ENCODE assay signal across 12 cellular contexts in the genomic region with DNA sequence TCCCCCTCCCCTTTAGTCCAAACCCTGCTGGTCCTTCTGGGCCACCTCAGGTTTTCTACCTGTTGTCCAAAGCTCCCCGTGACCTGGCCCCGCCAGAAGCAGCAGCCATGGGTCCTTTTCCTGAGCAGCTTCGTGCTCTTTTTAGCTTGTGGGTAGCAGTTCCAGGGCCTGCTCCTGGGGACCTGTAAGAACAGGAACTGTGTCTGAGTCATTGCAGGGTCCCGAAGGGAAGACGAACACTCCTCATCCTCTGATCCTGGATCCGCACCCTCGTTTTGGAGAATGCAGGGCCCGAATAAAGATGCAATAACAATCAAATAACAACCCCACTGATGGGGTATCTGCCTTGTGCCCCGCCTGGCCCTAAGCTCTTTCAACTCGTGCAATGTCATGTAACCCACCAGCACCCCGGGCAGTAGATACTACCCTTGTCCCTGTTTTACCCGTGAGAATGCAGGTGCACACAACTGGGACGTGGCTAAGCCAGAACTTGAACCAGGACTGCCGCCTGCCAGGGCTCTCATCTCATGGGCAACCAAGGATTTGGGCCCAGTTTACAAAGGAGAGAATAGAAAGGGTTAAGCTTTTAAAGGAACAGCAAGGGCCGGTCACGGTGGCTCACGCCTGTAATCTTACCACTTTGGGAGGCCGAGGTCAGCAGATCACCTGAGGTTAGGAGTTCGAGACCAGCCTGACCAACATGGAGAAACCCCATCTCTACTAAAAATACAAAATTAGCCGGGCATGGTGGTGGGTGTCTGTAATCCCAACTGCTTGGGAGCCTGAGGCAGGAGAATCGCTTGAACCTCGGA. TPM values are rescaled to one million over a fixed set of nuclear protein-coding genes. Genes with fewer than 3 reads are reported as not detected.
DNase-seq lines count a peak whose midpoint lies in the region; TF ChIP-seq lines count a peak whose summit lies in the region.
"Had no signal": no experiment of that assay in that cellular context is flagged by ENCODE, and none has a peak within 500 bp of the region (broad histone marks: within the 10 kb centered on the region; RNA-seq: fewer than 3 reads in every experiment).

No MANE protein-coding gene starts in this region.

- H3K36me3 ChIP-seq in smooth muscle cell (ENCODE audit: low read depth): no peaks in the 10 kb centered on the region
- H3K36me3 ChIP-seq: neural progenitor cell had no signal

- no peak overlapping the region for H2AFZ ChIP-seq in smooth muscle cell (ENCODE audit: low read depth)
- H2AFZ ChIP-seq: neural progenitor cell had no signal

- H3K36me3 Mint-ChIP-seq in T-helper 2 cell treated with Interferon-gamma antibody and Interleukin-4, amounts not matched to agents 5 μg/mL and 100 μg/mL, for 36 hours (ENCODE audit: low read depth): peaks cover 5% of the 10 kb centered on the region
- H3K36me3 Mint-ChIP-seq: neural progenitor cell had no signal

- no peaks in the 10 kb centered on the region for H3K9me3 ChIP-seq in smooth muscle cell (replicated peaks; ENCODE audit: low read depth)

- H3K27ac ChIP-seq in caudate nucleus (ENCODE audit: low read depth, low read length) (peak overlapping the region; percentile 30), smooth muscle cell (ENCODE audit: low read depth) (peak overlapping the region; percentile 13)
- H3K27ac ChIP-seq: neural progenitor cell had no signal

- no peaks in the 10 kb centered on the region for H3K9me3 Mint-ChIP-seq in T-helper 2 cell treated with Interferon-gamma antibody and Interleukin-4, amounts not matched to agents 5 μg/mL and 100 μg/mL, for 36 hours
- H3K9me3 Mint-ChIP-seq: neural progenitor cell had no signal

- H3K27me3 Mint-ChIP-seq in T-helper 2 cell treated with Interferon-gamma antibody and Interleukin-4, amounts not matched to agents 5 μg/mL and 100 μg/mL, for 36 hours (ENCODE audit: low read depth): no peaks in the 10 kb centered on the region

- peak overlapping the region; percentile 45 for H3K4me2 ChIP-seq in smooth muscle cell
- H3K4me2 ChIP-seq: neural progenitor cell had no signal

- peak overlapping the region; percentile 51 for H3K4me3 Mint-ChIP-seq in T-helper 2 cell treated with Interferon-gamma antibody and Interleukin-4, amounts not matched to agents 5 μg/mL and 100 μg/mL, for 36 hours
- H3K4me3 Mint-ChIP-seq: neural progenitor cell had no signal

- H3K4me1 Mint-ChIP-seq in T-helper 2 cell treated with Interferon-gamma antibody and Interleukin-4, amounts not matched to agents 5 μg/mL and 100 μg/mL, for 36 hours (ENCODE audit: low read depth): peaks cover 52% of the 10 kb centered on the region

- no peak for TF ChIP-seq CTCF in smooth muscle cell (IDR thresholded peaks at IDR 0.05; ENCODE audit: borderline replicate concordance, insufficient read depth, poor library complexity, severe bottlenecking)

- peaks cover 10% of the 10 kb centered on the region for H3F3A ChIP-seq in smooth muscle cell (ENCODE audit: low read depth)

- peaks cover 82% of the 10 kb centered on the region for H3K79me2 ChIP-seq in smooth muscle cell (ENCODE audit: low read depth)

- peaks cover 14% of the 10 kb centered on the region for H3K4me1 ChIP-seq in smooth muscle cell (ENCODE audit: low read depth)

- in situ Hi-C loops in ACHN (cut with HindIII; ENCODE audit: low pct_ligation_motif_present, low pct_unique_long_range_greater_than_20kb, low sequenced_read_pairs): no loop called here

- no peak for DNase-seq in T-helper 2 cell treated with Interferon-gamma antibody and Interleukin-4, amounts not matched to agents 5 μg/mL and 100 μg/mL, for 36 hours (ENCODE audit: low spot score)
- DNase-seq in T-helper 2 cell (no peak), NAMALWA (ENCODE audit: low spot score) (peak; percentile 38), caudate nucleus (lab: John Stamatoyannopoulos, UW) (no peak), smooth muscle cell (lab: John Stamatoyannopoulos, UW; ENCODE audit: unreplicated experiment) (no peak), ACHN (no peak), DMS153 (lab: John Stamatoyannopoulos, UW) (no peak), DMS79 (lab: John Stamatoyannopoulos, UW) (no peak)
- DNase-seq: islet precursor cell; NCI-H187; stimulated activated naive CD4-positive, alpha-beta T cell had no signal

- peak overlapping the region; percentile 41 for H3K27ac Mint-ChIP-seq in T-helper 2 cell treated with Interferon-gamma antibody and Interleukin-4, amounts not matched to agents 5 μg/mL and 100 μg/mL, for 36 hours
- H3K27ac Mint-ChIP-seq: neural progenitor cell had no signal

- H3K27me3 ChIP-seq in smooth muscle cell (ENCODE audit: low read depth): no peaks in the 10 kb centered on the region
- H3K27me3 ChIP-seq: neural progenitor cell had no signal

- H3K4me3 ChIP-seq in smooth muscle cell: no peak overlapping the region
- H3K4me3 ChIP-seq: neural progenitor cell had no signal

- H3K9ac ChIP-seq in smooth muscle cell (ENCODE audit: low read depth): no peak overlapping the region
- H3K9ac ChIP-seq: neural progenitor cell had no signal

- peaks cover 99% of the 10 kb centered on the region for H4K20me1 ChIP-seq in smooth muscle cell (ENCODE audit: low read depth)

- WGBS in smooth muscle cell (ENCODE audit: low lambda C conversion rate): 73% methylated on average over 22 of the region's 22 CpGs

RNA-seq across cellular contexts. Expression of gene NEK6, which starts 33.2 kb away (rescaled TPM):
- total RNA-seq in smooth muscle cell: 41.5 and 45.9 TPM in 2 replicates
- polyA plus RNA-seq in smooth muscle cell: 67.6 and 108 TPM in 2 replicates
